24 cellular contexts compared by ENCODE assay signal in the genomic region with DNA sequence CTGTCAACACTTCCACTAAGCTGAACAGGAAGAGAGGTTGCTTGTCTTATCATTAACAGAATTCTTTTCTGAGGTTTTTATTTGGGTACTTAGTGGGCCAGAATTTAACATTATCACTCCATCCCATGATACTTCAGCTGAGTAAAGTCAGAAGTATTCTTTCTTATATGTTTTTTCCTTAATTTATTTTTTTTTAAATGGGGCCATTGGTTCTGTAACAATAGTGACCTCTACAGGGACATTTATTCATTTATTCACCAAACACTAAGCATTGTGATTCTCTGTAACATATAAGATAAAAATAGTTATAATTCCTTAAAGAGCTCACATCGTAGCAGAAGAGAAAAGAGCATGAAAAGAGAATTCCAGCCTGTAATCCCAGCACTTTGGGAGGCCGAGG. TPM values are rescaled to one million over a fixed set of nuclear protein-coding genes. Genes with fewer than 3 reads are reported as not detected.
DNase-seq lines count a peak whose midpoint lies in the region; ATAC-seq, FAIRE-seq and TF ChIP-seq lines count a peak whose summit lies in the region.
"Had no signal": no experiment of that assay in that cellular context is flagged by ENCODE, and none has a peak within 500 bp of the region (broad histone marks: within the 10 kb centered on the region; RNA-seq: fewer than 3 reads in every experiment).

No MANE protein-coding gene starts in this region.

- CTCF ChIA-PET in A549 (lab: Yijun Ruan, JAX): interaction anchor here (0.9 to 1.4 kb wide), 4 partner anchors 90 to 507 kb away, joined by 3 to 6 read pairs (median 4); no protein-coding TSS in a partner anchor

- H3K36me3 ChIP-seq in small intestine (ENCODE audit: control insufficient read depth in 2 of 2, insufficient read depth in 2 of 2, low read length in 2 of 2): no peaks in the 10 kb centered on the region
- H3K36me3 ChIP-seq: esophagus squamous epithelium, prostate gland had no signal

- no peaks in the 10 kb centered on the region; the same call in 1 of the 2 replicates for H3K27me3 Mint-ChIP-seq in HFFc6 (ENCODE audit: insufficient read depth)
- H3K27me3 Mint-ChIP-seq: CD4-positive, alpha-beta memory T cell; IgD-negative memory B cell had no signal

- no peak overlapping the region for H3K4me3 Mint-ChIP-seq in HFFc6
- H3K4me3 Mint-ChIP-seq: activated naive CD4-positive, alpha-beta T cell treated with anti-CD3 and anti-CD28 coated beads for 36 hours; CD4-positive, alpha-beta memory T cell; IgD-negative memory B cell; nephron progenitor cell had no signal

- H3K27me3 ChIP-seq in small intestine (ENCODE audit: control insufficient read depth in 2 of 2, insufficient read depth in 2 of 2, low read length in 2 of 2): no peaks in the 10 kb centered on the region
- H3K27me3 ChIP-seq: body of pancreas, esophagus squamous epithelium had no signal

- no peak overlapping the region for H3K4me2 ChIP-seq in A549

- peak; percentile 47 for TF ChIP-seq CTCF in A549 (IDR thresholded peaks at IDR 0.05)
- peak; percentile 72 for TF ChIP-seq CTCF in HFFc6 (IDR thresholded peaks at IDR 0.05)
- TF ChIP-seq CTCF in foreskin fibroblast (IDR thresholded peaks at IDR 0.05; ENCODE audit: low read depth, low read length): peak; percentile 5

- H3K4me3 ChIP-seq in A549: no peak overlapping the region
- H3K4me3 ChIP-seq in foreskin fibroblast (ENCODE audit: low read depth in 1 of 2, low read length in 2 of 2): no peak overlapping the region
- no peak overlapping the region for H3K4me3 ChIP-seq in small intestine (ENCODE audit: low read depth in 1 of 2, low read length in 2 of 2)
- H3K4me3 ChIP-seq: body of pancreas, esophagus squamous epithelium, prostate gland had no signal

- H3K27ac Mint-ChIP-seq in HFFc6: peak overlapping the region; percentile 38; the same call in 1 of the 2 replicates
- H3K27ac Mint-ChIP-seq: activated naive CD4-positive, alpha-beta T cell treated with anti-CD3 and anti-CD28 coated beads for 36 hours; CD4-positive, alpha-beta memory T cell; IgD-negative memory B cell; nephron progenitor cell had no signal

- DNase-seq in A549 (ENCODE audit: low read depth in 1 of 2, low spot score in 1 of 2): no peak
- DNase-seq in HFFc6: no peak
- peak; percentile 16 for DNase-seq in amniotic epithelial cell (ENCODE audit: low read depth)
- peak; percentile 18 to 48 for DNase-seq in foreskin fibroblast
- no peak for DNase-seq in UCSD-AML1 (lab: John Stamatoyannopoulos, UW; ENCODE audit: unreplicated experiment)
- DNase-seq in small intestine: no peak
- DNase-seq: activated CD4-positive, alpha-beta T cell treated with anti-CD3 and anti-CD28 coated beads, Interleukin-2, amount 50 U/mL, for 4 hours; activated naive CD4-positive, alpha-beta T cell treated with anti-CD3 and anti-CD28 coated beads for 36 hours; body of pancreas; CD4-positive, alpha-beta memory T cell; effector CD4-positive, alpha-beta T cell; esophagus squamous epithelium; kidney glomerular epithelial cell; NCI-H2081 treated with DMSO at 0.1 percent for 48 hours; NCI-H748 treated with DMSO at 0.1 percent for 48 hours; nephron progenitor cell; stimulated activated naive CD8-positive, alpha-beta T cell treated with anti-CD3 and anti-CD28 coated beads, Interleukin-15, Interleukin-2, amounts not matched to agents 100 U/mL and 50 U/mL, for 24 hours; trophoblast cell had no signal

- TF ChIP-seq EP300 in A549 (IDR thresholded peaks at IDR 0.05): no peak

- H3K27ac ChIP-seq in A549 (0 out of 6 replicates have a peak overlapping the region, but pooled peaks of 1 of the 2 experiments have one; percentile 1), small intestine (ENCODE audit: low read depth in 1 of 2, low read length in 1 of 2) (no peak overlapping the region)
- H3K27ac ChIP-seq: body of pancreas, esophagus squamous epithelium, prostate gland had no signal

- H3K9me3 Mint-ChIP-seq in HFFc6: no peaks in the 10 kb centered on the region
- H3K9me3 Mint-ChIP-seq: activated naive CD4-positive, alpha-beta T cell treated with anti-CD3 and anti-CD28 coated beads for 36 hours; nephron progenitor cell had no signal

- no peak for ATAC-seq in A549
- no peak for ATAC-seq in GM18517 (IDR thresholded peaks at IDR 0.05; ENCODE audit: unreplicated experiment)
- no peak for ATAC-seq in GM21390 (IDR thresholded peaks at IDR 0.05; ENCODE audit: unreplicated experiment)
- ATAC-seq: body of pancreas; stimulated activated naive CD8-positive, alpha-beta T cell treated with anti-CD3 and anti-CD28 coated beads, Interleukin-15, Interleukin-2, amounts not matched to agents 100 U/mL and 50 U/mL, for 24 hours had no signal

- peak; percentile 47 to 68; a peak in 4 of 5 replicates for TF ChIP-seq RAD21 in A549 (conservative IDR thresholded peaks at IDR 0.05 in 1 of 2, IDR thresholded peaks at IDR 0.05 in 1 of 2)

- WGBS in A549 (ENCODE audit: missing lambda C conversion rate): 31% methylated on average over 2 of the region's 2 CpGs
- 66 to 77% (median 67%) methylated on average over 2 of the region's 2 CpGs for WGBS in small intestine, 3 donors

- peaks cover 6% of the 10 kb centered on the region; the same call in 1 of the 2 replicates for H3K36me3 Mint-ChIP-seq in HFFc6 (ENCODE audit: low read depth)
- H3K36me3 Mint-ChIP-seq: CD4-positive, alpha-beta memory T cell; IgD-negative memory B cell had no signal

- peaks cover 48% of the 10 kb centered on the region for H3K4me1 Mint-ChIP-seq in HFFc6 (ENCODE audit: low read depth)
- H3K4me1 Mint-ChIP-seq: IgD-negative memory B cell had no signal

- H3K4me1 ChIP-seq in A549 (peaks cover 8% of the 10 kb centered on the region; the same call in 1 of the 3 replicates), small intestine (ENCODE audit: control insufficient read depth in 2 of 2, insufficient read depth in 1 of 2, low read depth in 1 of 2, low read length in 1 of 2) (no peaks in the 10 kb centered on the region)
- H3K4me1 ChIP-seq: prostate gland had no signal

- no peak for FAIRE-seq in A549 (lab: Jason Lieb, UNC)
- no peak for FAIRE-seq in small intestine (lab: Jason Lieb, UNC)
- FAIRE-seq: A204.1, TTC549 had no signal

- TF ChIP-seq POLR2A in A549 (IDR thresholded peaks at IDR 0.05; ENCODE audit: low read length): no peak

- POLR2A ChIA-PET in A549 (lab: Yijun Ruan, JAX): no interaction called here

- H3K9me3 ChIP-seq in A549: no peaks in the 10 kb centered on the region
- H3K9me3 ChIP-seq in small intestine (ENCODE audit: control insufficient read depth, low read depth): no peaks in the 10 kb centered on the region
- H3K9me3 ChIP-seq: body of pancreas, esophagus squamous epithelium, prostate gland had no signal

TF ChIP-seq in A549, 52 proteins besides CTCF, POLR2A, EP300 and RAD21:
- TF ChIP-seq SMC3 (IDR thresholded peaks at IDR 0.05) (peak; percentile 54), RFX5 (IDR thresholded peaks at IDR 0.05) (no peak), ZNF302 (CRISPR knock-in tag; IDR thresholded peaks at IDR 0.05) (no peak)

RNA-seq across cellular contexts. Expression of a gene that starts 9.8 kb away (rescaled TPM):
- polyA plus RNA-seq in A549 (2011; rRNA removed) (0.13 and 0.15 TPM in 2 replicates), A549 (2017; fragmentation: RNase III; extraction: RNeasy Plus Mini Kit Qiagen cat#74134 plus additional on column Dnase treatment) (0.31 to 0.59 TPM (median 0.37 TPM) in 3 replicates), small intestine (10 to 100 TPM in 1 of 3 donors, under 1 TPM in 2; 0.22 to 11.3 (median 0.27) TPM)
- 0.09 and 0.12 TPM in 2 replicates for polyA plus RNA-seq in A549 (2012; cell fraction: cytosol; rRNA removed)
- 0.11 TPM in 2 replicates for polyA plus RNA-seq in A549 (2012; cell fraction: nucleus; rRNA removed)
- polyA minus RNA-seq in A549 (2011; rRNA and poly(A)+ RNA removed): 0.04 and 0.10 TPM in 2 replicates
- 10 to 100 TPM in 4 of 6 experiments, 1 to 10 TPM in 2; 4.9 to 15.3 (median 14.3) TPM for total RNA-seq in HFFc6 (2021; fragmentation: NEBNext Ultra II Directional; extraction: Animal tissue kit (Norgen Biotek cat#: 25700))
- polyA plus RNA-seq: IgD-negative memory B cell had no signal

Comparison
In these comparisons a context has a peak if more than half of its experiments do, and no peak if none do; other contexts are left out.
1. DNase-seq: peak in amniotic epithelial cell (single experiment) and foreskin fibroblast (2 of 2); none in A549 (0 of 2), HFFc6 (single experiment), UCSD-AML1 (single experiment) and small intestine (single experiment).
2. CTCF ChIP-seq: peak in every context shown above with its lines; median percentile 72 in HFFc6; 47 in A549; 5 in foreskin fibroblast.